In genomic region chr2:199456383-199457146, GRCh38 we compare ENCODE assay signal across 1 cellular context.
TF ChIP-seq lines count a peak whose summit lies in the region.

No MANE protein-coding gene starts in this region.

TF ChIP-seq in GM23338, 12 proteins besides CTCF, POLR2A, EP300 and RAD21 (continued from another document):
- TF ChIP-seq ZNF462 (CRISPR knock-in tag; IDR thresholded peaks at IDR 0.05) (no peak), CREB1 (CRISPR knock-in tag; IDR thresholded peaks at IDR 0.05; ENCODE audit: low read depth) (no peak), ZNF114 (CRISPR knock-in tag; IDR thresholded peaks at IDR 0.05) (no peak), POLR2AphosphoS5 (IDR thresholded peaks at IDR 0.05; ENCODE audit: low read depth) (no peak)
- TF ChIP-seq, protein P1, sequence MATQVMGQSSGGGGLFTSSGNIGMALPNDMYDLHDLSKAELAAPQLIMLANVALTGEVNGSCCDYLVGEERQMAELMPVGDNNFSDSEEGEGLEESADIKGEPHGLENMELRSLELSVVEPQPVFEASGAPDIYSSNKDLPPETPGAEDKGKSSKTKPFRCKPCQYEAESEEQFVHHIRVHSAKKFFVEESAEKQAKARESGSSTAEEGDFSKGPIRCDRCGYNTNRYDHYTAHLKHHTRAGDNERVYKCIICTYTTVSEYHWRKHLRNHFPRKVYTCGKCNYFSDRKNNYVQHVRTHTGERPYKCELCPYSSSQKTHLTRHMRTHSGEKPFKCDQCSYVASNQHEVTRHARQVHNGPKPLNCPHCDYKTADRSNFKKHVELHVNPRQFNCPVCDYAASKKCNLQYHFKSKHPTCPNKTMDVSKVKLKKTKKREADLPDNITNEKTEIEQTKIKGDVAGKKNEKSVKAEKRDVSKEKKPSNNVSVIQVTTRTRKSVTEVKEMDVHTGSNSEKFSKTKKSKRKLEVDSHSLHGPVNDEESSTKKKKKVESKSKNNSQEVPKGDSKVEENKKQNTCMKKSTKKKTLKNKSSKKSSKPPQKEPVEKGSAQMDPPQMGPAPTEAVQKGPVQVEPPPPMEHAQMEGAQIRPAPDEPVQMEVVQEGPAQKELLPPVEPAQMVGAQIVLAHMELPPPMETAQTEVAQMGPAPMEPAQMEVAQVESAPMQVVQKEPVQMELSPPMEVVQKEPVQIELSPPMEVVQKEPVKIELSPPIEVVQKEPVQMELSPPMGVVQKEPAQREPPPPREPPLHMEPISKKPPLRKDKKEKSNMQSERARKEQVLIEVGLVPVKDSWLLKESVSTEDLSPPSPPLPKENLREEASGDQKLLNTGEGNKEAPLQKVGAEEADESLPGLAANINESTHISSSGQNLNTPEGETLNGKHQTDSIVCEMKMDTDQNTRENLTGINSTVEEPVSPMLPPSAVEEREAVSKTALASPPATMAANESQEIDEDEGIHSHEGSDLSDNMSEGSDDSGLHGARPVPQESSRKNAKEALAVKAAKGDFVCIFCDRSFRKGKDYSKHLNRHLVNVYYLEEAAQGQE (IDR thresholded peaks at IDR 0.05; ENCODE audit: unreplicated experiment): no peak
